2 cellular contexts compared by ENCODE assay signal in the genomic region with DNA sequence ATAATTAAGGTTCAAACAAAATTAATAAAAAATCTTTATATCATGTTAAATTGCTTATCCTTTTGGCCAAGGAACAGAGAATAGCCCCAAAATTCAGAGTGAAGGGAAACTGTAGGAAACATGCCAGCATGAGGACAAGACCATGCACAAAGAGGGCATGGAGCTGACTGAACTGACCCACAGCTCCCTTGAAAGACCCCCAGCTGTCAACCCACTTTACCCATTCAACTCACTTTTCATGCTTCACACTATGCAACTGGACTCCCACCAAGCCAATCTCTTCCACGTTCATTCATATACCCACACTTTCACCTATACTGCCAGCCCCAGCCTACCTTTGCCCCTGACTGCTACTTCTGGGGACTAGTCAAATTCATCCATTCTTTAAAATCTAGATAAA.
TF ChIP-seq lines count a peak whose summit lies in the region.

No MANE protein-coding gene starts in this region.

TF ChIP-seq in GM23338, 12 proteins besides CTCF, POLR2A, EP300 and RAD21 (continues in another document):
- TF ChIP-seq, protein P1, sequence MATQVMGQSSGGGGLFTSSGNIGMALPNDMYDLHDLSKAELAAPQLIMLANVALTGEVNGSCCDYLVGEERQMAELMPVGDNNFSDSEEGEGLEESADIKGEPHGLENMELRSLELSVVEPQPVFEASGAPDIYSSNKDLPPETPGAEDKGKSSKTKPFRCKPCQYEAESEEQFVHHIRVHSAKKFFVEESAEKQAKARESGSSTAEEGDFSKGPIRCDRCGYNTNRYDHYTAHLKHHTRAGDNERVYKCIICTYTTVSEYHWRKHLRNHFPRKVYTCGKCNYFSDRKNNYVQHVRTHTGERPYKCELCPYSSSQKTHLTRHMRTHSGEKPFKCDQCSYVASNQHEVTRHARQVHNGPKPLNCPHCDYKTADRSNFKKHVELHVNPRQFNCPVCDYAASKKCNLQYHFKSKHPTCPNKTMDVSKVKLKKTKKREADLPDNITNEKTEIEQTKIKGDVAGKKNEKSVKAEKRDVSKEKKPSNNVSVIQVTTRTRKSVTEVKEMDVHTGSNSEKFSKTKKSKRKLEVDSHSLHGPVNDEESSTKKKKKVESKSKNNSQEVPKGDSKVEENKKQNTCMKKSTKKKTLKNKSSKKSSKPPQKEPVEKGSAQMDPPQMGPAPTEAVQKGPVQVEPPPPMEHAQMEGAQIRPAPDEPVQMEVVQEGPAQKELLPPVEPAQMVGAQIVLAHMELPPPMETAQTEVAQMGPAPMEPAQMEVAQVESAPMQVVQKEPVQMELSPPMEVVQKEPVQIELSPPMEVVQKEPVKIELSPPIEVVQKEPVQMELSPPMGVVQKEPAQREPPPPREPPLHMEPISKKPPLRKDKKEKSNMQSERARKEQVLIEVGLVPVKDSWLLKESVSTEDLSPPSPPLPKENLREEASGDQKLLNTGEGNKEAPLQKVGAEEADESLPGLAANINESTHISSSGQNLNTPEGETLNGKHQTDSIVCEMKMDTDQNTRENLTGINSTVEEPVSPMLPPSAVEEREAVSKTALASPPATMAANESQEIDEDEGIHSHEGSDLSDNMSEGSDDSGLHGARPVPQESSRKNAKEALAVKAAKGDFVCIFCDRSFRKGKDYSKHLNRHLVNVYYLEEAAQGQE (IDR thresholded peaks at IDR 0.05; ENCODE audit: unreplicated experiment): no peak
- TF ChIP-seq NANOG (IDR thresholded peaks at IDR 0.05; ENCODE audit: borderline replicate concordance) (no peak), ZNF462 (CRISPR knock-in tag; IDR thresholded peaks at IDR 0.05) (no peak), STAT1 (IDR thresholded peaks at IDR 0.05; ENCODE audit: unreplicated experiment) (no peak), EZH2phosphoT487 (IDR thresholded peaks at IDR 0.05; ENCODE audit: unreplicated experiment) (no peak), ZNF331 (CRISPR knock-in tag; IDR thresholded peaks at IDR 0.05; ENCODE audit: low read depth) (no peak), JUNB (IDR thresholded peaks at IDR 0.05; ENCODE audit: unreplicated experiment) (no peak), ETS1 (IDR thresholded peaks at IDR 0.05) (no peak), EZH2 (IDR thresholded peaks at IDR 0.05; ENCODE audit: low read depth, unreplicated experiment) (no peak), POLR2AphosphoS5 (IDR thresholded peaks at IDR 0.05; ENCODE audit: low read depth) (no peak)

TF ChIP-seq in H1, 55 proteins besides CTCF, POLR2A, EP300 and RAD21:
- TF ChIP-seq NANOG (IDR thresholded peaks at IDR 0.05; ENCODE audit: insufficient read depth, low read depth, low read length, poor library complexity, severe bottlenecking) (peak; percentile 78), CTBP2 (IDR thresholded peaks at IDR 0.05; ENCODE audit: borderline replicate concordance, insufficient read depth, insufficient read length, low read length) (no peak), CBX8 (IDR thresholded peaks at IDR 0.05; ENCODE audit: borderline replicate concordance, low read depth, low read length) (no peak), RXRA (IDR thresholded peaks at IDR 0.05; ENCODE audit: insufficient read depth, low read depth, low read length) (no peak)
